10 cellular contexts compared by ENCODE assay signal in genomic region chr1:23478896-23479790, GRCh38. TPM values are rescaled to one million over a fixed set of nuclear protein-coding genes. Genes with fewer than 3 reads are reported as not detected.
A peak's percentile ranks its signal among the peaks of the same experiment; 100 is the strongest.
DNase-seq lines count a peak whose midpoint lies in the region; ATAC-seq and TF ChIP-seq lines count a peak whose summit lies in the region.
"Had no signal": no experiment of that assay in that cellular context is flagged by ENCODE, and none has a peak within 500 bp of the region (broad histone marks: within the 10 kb centered on the region; RNA-seq: fewer than 3 reads in every experiment).

No MANE protein-coding gene starts in this region.

- H4K20me1 ChIP-seq in hepatocyte (ENCODE audit: insufficient read depth, poor library complexity, severe bottlenecking): peaks cover 22% of the 10 kb centered on the region

- H3K4me3 ChIP-seq in hepatocyte (no peak overlapping the region), sigmoid colon (no peak overlapping the region)

- H3K27ac ChIP-seq in hepatocyte (peak overlapping the region; percentile 65), sigmoid colon (peak overlapping the region in 3 of 4 donors; percentile 7 to 45 (median 33))

- H2AFZ ChIP-seq in hepatocyte: no peak overlapping the region

- peak; percentile 43 for DNase-seq in GM04503 (ENCODE audit: low read depth)
- DNase-seq in anterior cingulate cortex (lab: John Stamatoyannopoulos, UW): peak in 32 of 58 donors; percentile 3 to 59 (median 18)
- peak; percentile 76 for DNase-seq in hepatocyte (ENCODE audit: low spot score)
- peak; percentile 86 for DNase-seq in sigmoid colon
- no peak for DNase-seq in cerebellum (ENCODE audit: low spot score)
- no peak for DNase-seq in foreskin melanocyte
- no peak for DNase-seq in NCI-H2227 (lab: John Stamatoyannopoulos, UW; ENCODE audit: unreplicated experiment)
- DNase-seq: HCEC 1CT had no signal

- TF ChIP-seq EP300 in sigmoid colon (IDR thresholded peaks at IDR 0.05): no peak

- no peaks in the 10 kb centered on the region for H3K36me3 ChIP-seq in hepatocyte (replicated peaks; ENCODE audit: insufficient read depth, low read depth)
- no peaks in the 10 kb centered on the region for H3K36me3 ChIP-seq in sigmoid colon

- intact Hi-C loops in sigmoid colon (cut with DNase I): no loop called here

- H3K27me3 ChIP-seq in hepatocyte (no peaks in the 10 kb centered on the region), sigmoid colon (no peaks in the 10 kb centered on the region)

- no peak for TF ChIP-seq POLR2A in sigmoid colon (IDR thresholded peaks at IDR 0.05)

- no peak for ATAC-seq in GM21786 (IDR thresholded peaks at IDR 0.05; ENCODE audit: unreplicated experiment)
- ATAC-seq: natural killer cell treated with Interleukin-12 subunit alpha and Interleukin-12 subunit beta and Interleukin-15 and Interleukin-18, amount 100 ng/mL, for 72 hours had no signal

- H3K9me3 ChIP-seq in hepatocyte (ENCODE audit: low read depth) (no peaks in the 10 kb centered on the region), sigmoid colon (no peaks in the 10 kb centered on the region)

- peak overlapping the region; percentile 1 for H3K4me2 ChIP-seq in hepatocyte

- TF ChIP-seq CTCF in hepatocyte (IDR thresholded peaks at IDR 0.05; ENCODE audit: poor library complexity): no peak
- no peak for TF ChIP-seq CTCF in sigmoid colon (IDR thresholded peaks at IDR 0.05)

- no peaks in the 10 kb centered on the region for H3K9me2 ChIP-seq in hepatocyte (replicated peaks; ENCODE audit: insufficient read depth)

- WGBS in hepatocyte (ENCODE audit: low lambda C conversion rate, missing lambda C conversion rate): 63% methylated on average over 9 of the region's 9 CpGs
- 45 to 72% methylated on average over 9 of the region's 9 CpGs for WGBS in sigmoid colon, 2 donors

- peaks cover 78% of the 10 kb centered on the region for H3K79me2 ChIP-seq in hepatocyte

- H3K4me1 ChIP-seq in hepatocyte (ENCODE audit: insufficient read depth): peaks cover 15% of the 10 kb centered on the region
- peaks cover 0 to 37% (median 17%) of the 10 kb centered on the region in 4 donors for H3K4me1 ChIP-seq in sigmoid colon

RNA-seq across cellular contexts. Expression of gene ASAP3, which starts 4.8 kb away (rescaled TPM):
- total RNA-seq in hepatocyte (34.2 and 45.1 TPM in 2 replicates), sigmoid colon (10 to 100 TPM; 22.5 to 51.0 (median 27.8) TPM), cerebellum (16.2 TPM)
- polyA plus RNA-seq in hepatocyte (28.8 and 35.1 TPM in 2 replicates), sigmoid colon (10 to 100 TPM; 20.6 to 22.2 (median 21.0) TPM)
- total RNA-seq: natural killer cell treated with Interleukin-12 subunit alpha and Interleukin-12 subunit beta and Interleukin-15 and Interleukin-18, amount 100 ng/mL, for 72 hours had no signal

RNA-seq across cellular contexts. Expression of gene E2F2, which starts 51.9 kb away (rescaled TPM):
- 0.76 and 1.2 TPM in 2 replicates for total RNA-seq in hepatocyte
- 0.21 and 0.85 TPM in 2 replicates for polyA plus RNA-seq in hepatocyte
- under 1 TPM in 2 of 4 donors, not detected in 2; 0.14 to 0.28 TPM for total RNA-seq in sigmoid colon
- polyA plus RNA-seq in sigmoid colon: 10 to 100 TPM in 1 of 3 donors, 1 to 10 TPM in 2; 2.4 to 10.6 (median 6.0) TPM
- total RNA-seq in cerebellum: 3.1 TPM

RNA-seq across cellular contexts. Expression of gene TCEA3, which starts 54.6 kb away (rescaled TPM):
- total RNA-seq in hepatocyte (30.2 and 30.8 TPM in 2 replicates), sigmoid colon (10 to 100 TPM; 26.9 to 66.2 (median 38.2) TPM), cerebellum (4.7 TPM)
- polyA plus RNA-seq in hepatocyte (27.6 and 31.2 TPM in 2 replicates), sigmoid colon (100 to 1,000 TPM in 2 of 3 donors, 10 to 100 TPM in 1; 75.6 to 222 (median 162) TPM)

Comparison
In these comparisons a context has a peak if more than half of its experiments do, and no peak if none do; other contexts are left out.
1. DNase-seq: peak in GM04503 (single experiment), anterior cingulate cortex (32 of 58), hepatocyte (single experiment) and sigmoid colon (single experiment); none in cerebellum (single experiment), foreskin melanocyte (single experiment) and NCI-H2227 (single experiment).